Comparison of ENCODE assay signal across 18 cellular contexts in genomic region chr12:52139147-52139546, GRCh38. TPM values are rescaled to one million over a fixed set of nuclear protein-coding genes. Genes with fewer than 3 reads are reported as not detected.
A peak's percentile ranks its signal among the peaks of the same experiment; 100 is the strongest.
DNase-seq lines count a peak whose midpoint lies in the region; ATAC-seq, FAIRE-seq and TF ChIP-seq lines count a peak whose summit lies in the region.
"Had no signal": no experiment of that assay in that cellular context is flagged by ENCODE, and none has a peak within 500 bp of the region (broad histone marks: within the 10 kb centered on the region; RNA-seq: fewer than 3 reads in every experiment).

No MANE protein-coding gene starts in this region.

- H3F3A ChIP-seq in GM23338 (replicated peaks; ENCODE audit: low read depth) (no peaks in the 10 kb centered on the region), MM.1S (ENCODE audit: insufficient read depth, low read length) (no peaks in the 10 kb centered on the region)

- no peaks in the 10 kb centered on the region for H3K27me3 ChIP-seq in GM23338 (ENCODE audit: insufficient read depth)
- peaks cover 52% of the 10 kb centered on the region for H3K27me3 ChIP-seq in MM.1S (replicated peaks; ENCODE audit: insufficient read depth, low read length)
- H3K27me3 ChIP-seq in H1 (replicated peaks in 1 of 4; ENCODE audit: control insufficient read depth in 3 of 4, extremely low read depth in 1 of 4, insufficient read depth in 3 of 4, low read length in 3 of 4) = no peaks in the 10 kb centered on the region
- peaks cover 21% of the 10 kb centered on the region; the same call in 1 of the 2 replicates for H3K27me3 ChIP-seq in SJCRH30
- H3K27me3 ChIP-seq in CD8-positive, alpha-beta memory T cell (ENCODE audit: insufficient read depth, low read length, poor library complexity, severe bottlenecking) = no peaks in the 10 kb centered on the region

- peaks cover 10% of the 10 kb centered on the region for H3K27me3 Mint-ChIP-seq in GM23338 (ENCODE audit: insufficient read depth, low read depth, poor library complexity)
- peaks cover 14 to 28% of the 10 kb centered on the region in 2 donors for H3K27me3 Mint-ChIP-seq in CD8-positive, alpha-beta memory T cell

- H3K9me3 ChIP-seq in MM.1S (replicated peaks; ENCODE audit: insufficient read depth, low read length) (no peaks in the 10 kb centered on the region), H1 (ENCODE audit: insufficient read depth in 2 of 2, low read depth in 1 of 2, low read length in 1 of 2) (no peaks in the 10 kb centered on the region), SJCRH30 (replicated peaks) (no peaks in the 10 kb centered on the region)
- no peaks in the 10 kb centered on the region for H3K9me3 ChIP-seq in CD8-positive, alpha-beta memory T cell (ENCODE audit: low read length)
- H3K9me3 ChIP-seq: HAP-1 had no signal

- H3K56ac ChIP-seq in H1 (replicated peaks; ENCODE audit: insufficient read length, low read depth, low read length) = no peak overlapping the region

- H3K4me2 ChIP-seq in GM23338 = no peak overlapping the region
- H3K4me2 ChIP-seq in MM.1S (ENCODE audit: low read depth, low read length) = no peak overlapping the region
- no peak overlapping the region for H3K4me2 ChIP-seq in H1 (ENCODE audit: insufficient read depth in 1 of 2, low read depth in 2 of 2, low read length in 2 of 2)

- WGBS in H1 (ENCODE audit: extremely low coverage in 1 of 2, insufficient coverage in 1 of 2, insufficient read length in 1 of 2, insufficient replicate concordance in 2 of 2, low coverage in 1 of 2, low lambda C conversion rate in 2 of 2, missing lambda C conversion rate in 1 of 2), 2 experiments = 81% methylated on average over 12 of the region's 13 CpGs; no CpG with 5 or more reads in 1 of the 2 experiments

- no peak overlapping the region for H3K27ac Mint-ChIP-seq in GM23338
- H3K27ac Mint-ChIP-seq in CD8-positive, alpha-beta memory T cell = no peak overlapping the region
- H3K27ac Mint-ChIP-seq: T-cell had no signal

- no peak overlapping the region for H2BK20ac ChIP-seq in H1 (ENCODE audit: low read length)

- no peak for ATAC-seq in GM23338
- ATAC-seq in GM19023 (IDR thresholded peaks at IDR 0.05; ENCODE audit: unreplicated experiment) = no peak
- ATAC-seq: Right ventricle myocardium inferior had no signal

- no peaks in the 10 kb centered on the region for H3K36me3 Mint-ChIP-seq in GM23338 (ENCODE audit: low read depth)
- no peaks in the 10 kb centered on the region for H3K36me3 Mint-ChIP-seq in CD8-positive, alpha-beta memory T cell
- H3K36me3 Mint-ChIP-seq: CD14-positive monocyte, T-cell had no signal

- no peaks in the 10 kb centered on the region for H3K9me3 Mint-ChIP-seq in GM23338
- H3K9me3 Mint-ChIP-seq in CD8-positive, alpha-beta memory T cell = peaks cover 0 to 1% (median 0%) of the 10 kb centered on the region in 5 donors
- H3K9me3 Mint-ChIP-seq: CD14-positive monocyte, T-cell had no signal

- no peak overlapping the region for H3K23ac ChIP-seq in H1 (ENCODE audit: insufficient read length)

- H3K4me1 Mint-ChIP-seq in GM23338 = peaks cover 29% of the 10 kb centered on the region
- no peaks in the 10 kb centered on the region for H3K4me1 Mint-ChIP-seq in CD8-positive, alpha-beta memory T cell
- H3K4me1 Mint-ChIP-seq: T-cell had no signal

- H3K27ac ChIP-seq in GM23338 (ENCODE audit: low read depth) (no peak overlapping the region), MM.1S (ENCODE audit: low read length) (no peak overlapping the region), H1 (ENCODE audit: low read depth, low read length) (no peak overlapping the region), SJCRH30 (no peak overlapping the region)
- H3K27ac ChIP-seq in CD8-positive, alpha-beta memory T cell (ENCODE audit: low read depth, low read length) = no peak overlapping the region

- H2BK15ac ChIP-seq in H1 (ENCODE audit: low read length) = no peak overlapping the region

- H3K9me2 ChIP-seq in GM23338 (ENCODE audit: insufficient read depth) (no peaks in the 10 kb centered on the region), MM.1S (replicated peaks; ENCODE audit: insufficient read depth, low read length) (no peaks in the 10 kb centered on the region)

- H3K4me3 ChIP-seq in GM23338 (no peak overlapping the region), MM.1S (ENCODE audit: low read length) (no peak overlapping the region), H1 (ENCODE audit: extremely low read depth in 1 of 4, insufficient read depth in 2 of 4, low read depth in 3 of 4, low read length in 4 of 4) (no peak overlapping the region), SJCRH30 (no peak overlapping the region)
- no peak overlapping the region for H3K4me3 ChIP-seq in CD8-positive, alpha-beta memory T cell (ENCODE audit: low read length)
- H3K4me3 ChIP-seq: HAP-1 had no signal

- H4K91ac ChIP-seq in H1 (replicated peaks; ENCODE audit: insufficient read length, low read length) = no peak overlapping the region

- no peak overlapping the region; the same call in 1 of the 2 replicates for H4K8ac ChIP-seq in H1 (ENCODE audit: extremely low read depth, insufficient read depth, low read length)

- POLR2A ChIA-PET in H1 (lab: Charles Lee; ENCODE audit: partially characterized antibody) = interaction anchor here (0.8 to 1.0 kb wide), 2 partner anchors 8 to 15 kb away, joined by 3 read pairs; no protein-coding TSS in a partner anchor
- POLR2A ChIA-PET in CD8-positive, alpha-beta memory T cell (lab: Charles Lee) = no interaction called here

- FAIRE-seq in H1 (lab: Jason Lieb, UNC) = no peak
- FAIRE-seq in H54 (lab: Jason Lieb, UNC) = no peak
- FAIRE-seq: GM19239, HTR-8/SVneo had no signal

- no peak overlapping the region for H3K4me3 Mint-ChIP-seq in GM23338
- H3K4me3 Mint-ChIP-seq in CD8-positive, alpha-beta memory T cell = no peak overlapping the region
- H3K4me3 Mint-ChIP-seq: T-cell had no signal

- no peak overlapping the region for H2BK12ac ChIP-seq in H1 (ENCODE audit: low read depth, low read length)

- H3K36me3 ChIP-seq in GM23338 (ENCODE audit: insufficient read depth) = no peaks in the 10 kb centered on the region
- H3K36me3 ChIP-seq in MM.1S (replicated peaks; ENCODE audit: insufficient read depth, low read length) = no peaks in the 10 kb centered on the region
- no peaks in the 10 kb centered on the region for H3K36me3 ChIP-seq in H1 (ENCODE audit: control insufficient read depth in 2 of 4, insufficient read depth in 4 of 4, low read length in 3 of 4)
- H3K36me3 ChIP-seq in SJCRH30 = no peaks in the 10 kb centered on the region
- H3K36me3 ChIP-seq in CD8-positive, alpha-beta memory T cell (ENCODE audit: insufficient read depth, low read length) = no peaks in the 10 kb centered on the region
- H3K36me3 ChIP-seq: HAP-1 had no signal

- H3K9ac ChIP-seq in MM.1S (ENCODE audit: low read length) (no peak overlapping the region), H1 (replicated peaks in 1 of 4; ENCODE audit: extremely low read depth in 1 of 4, low read depth in 3 of 4, low read length in 3 of 4) (no peak overlapping the region)

- CTCF ChIA-PET in H1 (lab: Charles Lee; ENCODE audit: partially characterized antibody) = interaction anchor here (0.7 to 4.4 kb wide), 15 partner anchors 11 to 732 kb away, joined by 3 to 26 read pairs (median 5); no protein-coding TSS in a partner anchor
- CTCF ChIA-PET in CD8-positive, alpha-beta memory T cell (lab: Charles Lee) = no interaction called here

- H4K20me1 ChIP-seq in GM23338 (replicated peaks; ENCODE audit: insufficient read depth) (no peaks in the 10 kb centered on the region), MM.1S (ENCODE audit: insufficient read depth, low read length) (no peaks in the 10 kb centered on the region), H1 (replicated peaks in 1 of 2; ENCODE audit: control insufficient read depth in 1 of 2, insufficient read depth in 2 of 2, low read length in 2 of 2) (no peaks in the 10 kb centered on the region)

- no peak overlapping the region for H3K14ac ChIP-seq in H1 (ENCODE audit: insufficient read length)

- TF ChIP-seq CTCF in GM23338 (conservative IDR thresholded peaks at IDR 0.05; ENCODE audit: low read depth in 2 of 2) (no peak), MM.1S (IDR thresholded peaks at IDR 0.05; ENCODE audit: low read length) (no peak), H1 (IDR thresholded peaks at IDR 0.05; ENCODE audit: control extremely low read depth in 1 of 3, insufficient read depth in 1 of 3, low read depth in 1 of 3, low read length in 3 of 3) (no peak)

- H3K4ac ChIP-seq in H1 (replicated peaks; ENCODE audit: insufficient read length, low read depth, low read length) = no peak overlapping the region

- H3K4me1 ChIP-seq in GM23338 (ENCODE audit: insufficient read depth) (no peaks in the 10 kb centered on the region), MM.1S (ENCODE audit: low read length) (no peaks in the 10 kb centered on the region), H1 (replicated peaks in 1 of 4; ENCODE audit: control insufficient read depth in 3 of 4, insufficient read depth in 4 of 4, low read length in 3 of 4) (peaks cover 0 to 11% (median 5%) of the 10 kb centered on the region in 4 experiments; a peak in 4 of 7 replicates), SJCRH30 (peaks cover 5% of the 10 kb centered on the region; the same call in 1 of the 2 replicates)
- H3K4me1 ChIP-seq in CD8-positive, alpha-beta memory T cell (ENCODE audit: insufficient read depth, low read length) = no peaks in the 10 kb centered on the region
- H3K4me1 ChIP-seq: HAP-1 had no signal

- H3K23me2 ChIP-seq in H1 (ENCODE audit: low read depth, low read length) = no peaks in the 10 kb centered on the region; the same call in 1 of the 2 replicates

- DNase-seq in GM23338 (ENCODE audit: low spot score) (no peak), MM.1S (no peak), H1 (ENCODE audit: low read depth in 1 of 2, low spot score in 2 of 2) (no peak), SJCRH30 (no peak), H54 (ENCODE audit: insufficient read length, low spot score) (no peak)
- DNase-seq in CD8-positive, alpha-beta memory T cell = no peak
- DNase-seq: GF-D8, NCI-H1048, NCI-H1694 treated with DMSO at 0.1 percent for 48 hours had no signal

- H3K18ac ChIP-seq in H1 (ENCODE audit: extremely low read depth, low read length) = no peak overlapping the region; the same call in 1 of the 2 replicates

- TF ChIP-seq RAD21 in H1 (IDR thresholded peaks at IDR 0.05 in 1 of 2, conservative IDR thresholded peaks at IDR 0.05 in 1 of 2; ENCODE audit: low read depth in 2 of 2, low read length in 2 of 2) = no peak

- no peak overlapping the region for H2BK5ac ChIP-seq in H1 (ENCODE audit: low read depth, low read length)

- peak overlapping the region; percentile 35; the same call in 1 of the 2 replicates for H2AFZ ChIP-seq in GM23338
- 0 out of 2 replicates have a peak overlapping the region, but pooled peaks have one; percentile 6 for H2AFZ ChIP-seq in MM.1S (ENCODE audit: low read length)
- H2AFZ ChIP-seq in H1 (ENCODE audit: low read length) = no peak overlapping the region

- H2BK120ac ChIP-seq in H1 (replicated peaks; ENCODE audit: low read depth, low read length) = no peak overlapping the region

- TF ChIP-seq POLR2A in H1 (IDR thresholded peaks at IDR 0.05; ENCODE audit: control extremely low read depth in 1 of 2, low read depth in 2 of 2, low read length in 2 of 2) (no peak), H54 (IDR thresholded peaks at IDR 0.05; ENCODE audit: low read depth, low read length) (no peak)

- TF ChIP-seq EP300 in H1 (IDR thresholded peaks at IDR 0.05; ENCODE audit: borderline replicate concordance in 1 of 2, low read depth in 2 of 2, low read length in 2 of 2) = no peak

- H3K79me2 ChIP-seq in GM23338 (replicated peaks; ENCODE audit: insufficient read depth) (no peaks in the 10 kb centered on the region), MM.1S (ENCODE audit: low read length) (no peaks in the 10 kb centered on the region), H1 (ENCODE audit: control insufficient read depth in 1 of 2, insufficient read depth in 2 of 2, low read length in 2 of 2) (no peaks in the 10 kb centered on the region)

- H4K5ac ChIP-seq in H1 (ENCODE audit: insufficient read length, low read depth, low read length) = no peak overlapping the region

- no peak overlapping the region for H2AK5ac ChIP-seq in H1 (ENCODE audit: low read depth, low read length)

- H3K79me1 ChIP-seq in H1 (ENCODE audit: low read depth, low read length) = no peaks in the 10 kb centered on the region

RNA-seq across cellular contexts. Expression of gene KRT80, which starts 52.7 kb away (rescaled TPM):
- not detected in 2 replicates for total RNA-seq in GM23338 (2014; rRNA removed; shearing (Covaris generic))
- polyA plus RNA-seq in GM23338 (2016; fragmentation: Nextera tagmentation; extraction: Ambion mirVana) = not detected in 2 replicates
- 0.08 TPM in 1 of 2 replicates, not detected in the other for total RNA-seq in H1 (2021; fragmentation: NEBNext Ultra II Directional; extraction: Animal tissue kit (Norgen Biotek cat#: 25700))
- polyA plus RNA-seq in H1 (2011; rRNA removed) = 0.05 and 0.06 TPM in 2 replicates
- 0.05 TPM for polyA plus RNA-seq in H1 (2011; cell fraction: cytosol; rRNA removed)
- 0.06 TPM for polyA plus RNA-seq in H1 (2011; cell fraction: nucleus; rRNA removed)
- 0.05 to 0.06 TPM in 2 of 4 replicates, not detected in the others for polyA plus RNA-seq in H1 (2012, experiment 1 of 2)
- 0.07 TPM for polyA plus RNA-seq in H1 (2012, experiment 2 of 2)
- polyA plus RNA-seq in H1 (2013, experiment 1 of 2) = 0.04 TPM
- polyA plus RNA-seq in H1 (2013, experiment 2 of 2) = 0.09 TPM
- polyA minus RNA-seq in H1 (2011; rRNA and poly(A)+ RNA removed) = 0.03 and 0.10 TPM in 2 replicates
- polyA minus RNA-seq in H1 (2011; cell fraction: cytosol; rRNA and poly(A)+ RNA removed) = 0.37 TPM
- polyA minus RNA-seq in H1 (2011; cell fraction: nucleus; rRNA and poly(A)+ RNA removed) = 0.20 TPM
- total RNA-seq in SJCRH30 (2014; rRNA removed; shearing (Covaris generic)) = 45.7 and 49.0 TPM in 2 replicates
- not detected for total RNA-seq in CD8-positive, alpha-beta memory T cell
- not detected for polyA plus RNA-seq in CD8-positive, alpha-beta memory T cell
- total RNA-seq: Right ventricle myocardium inferior had no signal

RNA-seq across cellular contexts. Expression of gene SMIM41, which starts 59.6 kb away (rescaled TPM):
- 0.12 and 0.66 TPM in 2 replicates for total RNA-seq in GM23338 (2014; rRNA removed; shearing (Covaris generic))
- polyA plus RNA-seq in GM23338 (2016; fragmentation: Nextera tagmentation; extraction: Ambion mirVana) = 0.66 and 0.80 TPM in 2 replicates
- total RNA-seq in H1 (2021; fragmentation: NEBNext Ultra II Directional; extraction: Animal tissue kit (Norgen Biotek cat#: 25700)) = 0.28 and 0.31 TPM in 2 replicates
- polyA plus RNA-seq in H1 (2011; rRNA removed) = 0.91 and 0.98 TPM in 2 replicates
- 0.66 TPM for polyA plus RNA-seq in H1 (2011; cell fraction: cytosol; rRNA removed)
- 0.74 TPM for polyA plus RNA-seq in H1 (2011; cell fraction: nucleus; rRNA removed)
- 0.20 to 0.56 TPM (median 0.46 TPM) in 3 of 4 replicates, not detected in the other for polyA plus RNA-seq in H1 (2012, experiment 1 of 2)
- 0.42 TPM for polyA plus RNA-seq in H1 (2012, experiment 2 of 2)
- 0.08 TPM for polyA plus RNA-seq in H1 (2013, experiment 1 of 2)
- 0.07 TPM for polyA plus RNA-seq in H1 (2013, experiment 2 of 2)
- polyA minus RNA-seq in H1 (2011; rRNA and poly(A)+ RNA removed) = 0.54 TPM in 1 of 2 replicates, not detected in the other
- polyA minus RNA-seq in H1 (2011; cell fraction: cytosol; rRNA and poly(A)+ RNA removed) = not detected
- polyA minus RNA-seq in H1 (2011; cell fraction: nucleus; rRNA and poly(A)+ RNA removed) = 0.70 TPM
- not detected in 2 replicates for total RNA-seq in SJCRH30 (2014; rRNA removed; shearing (Covaris generic))
- total RNA-seq in CD8-positive, alpha-beta memory T cell = not detected
- not detected for polyA plus RNA-seq in CD8-positive, alpha-beta memory T cell
- total RNA-seq: Calu3, SK-MEL-5 had no signal
- polyA plus RNA-seq: CD14-positive monocyte had no signal

Comparison
In these comparisons a context has a peak if more than half of its experiments do, and no peak if none do; other contexts are left out.
1. RNA of gene KRT80, which starts 52.7 kb away (total RNA-seq): 45.7 to 49.0 TPM in SJCRH30; not detected in GM23338, 0.08 TPM in H1 and not detected in CD8-positive, alpha-beta memory T cell; every median in the first group is over 10 times any median in the second.